Comparison of ENCODE assay signal across 22 cellular contexts in the genomic region with DNA sequence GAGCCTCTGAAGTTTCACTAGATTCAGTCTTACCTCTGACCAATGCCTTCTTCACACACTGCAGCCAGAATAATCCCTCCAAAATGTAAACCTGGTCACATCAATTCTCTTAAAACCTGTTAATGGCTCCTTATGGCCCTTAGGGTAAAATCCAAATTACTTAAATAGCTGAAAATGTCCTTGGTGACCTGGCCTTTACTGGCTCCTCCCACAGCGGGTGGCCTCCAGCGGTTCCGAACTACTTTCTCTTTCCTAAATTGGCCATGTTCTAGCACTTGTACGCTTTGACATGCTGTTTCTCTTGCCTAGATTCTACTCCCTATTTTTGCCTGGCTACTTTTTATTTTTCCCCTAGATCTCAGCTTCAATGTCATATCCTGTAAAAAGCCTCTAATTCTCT. TPM values are rescaled to one million over a fixed set of nuclear protein-coding genes. Genes with fewer than 3 reads are reported as not detected.
A peak's percentile ranks its signal among the peaks of the same experiment; 100 is the strongest.
DNase-seq lines count a peak whose midpoint lies in the region; ATAC-seq, FAIRE-seq and TF ChIP-seq lines count a peak whose summit lies in the region.
"Had no signal": no experiment of that assay in that cellular context is flagged by ENCODE, and none has a peak within 500 bp of the region (broad histone marks: within the 10 kb centered on the region; RNA-seq: fewer than 3 reads in every experiment).

No MANE protein-coding gene starts in this region.

- H3K27ac ChIP-seq in mammary epithelial cell (ENCODE audit: insufficient read depth, low read depth, low read length), result no peak overlapping the region
- H3K27ac ChIP-seq: C4-2B, pancreas had no signal

- H3K27ac Mint-ChIP-seq in MCF 10A (ENCODE audit: low read depth, unreplicated experiment) (peak overlapping the region; percentile 14), WTC11 (peak overlapping the region; percentile 97)
- H3K27ac Mint-ChIP-seq in effector memory CD8-positive, alpha-beta T cell, result peak overlapping the region; percentile 38 to 93
- peak overlapping the region; percentile 2 for H3K27ac Mint-ChIP-seq in stimulated activated naive B cell treated with anti-CD40 and anti-IgM and Interleukin-4, amounts not matched to agents 10 μg/mL and 1 μg/mL and 100 μg/mL, for 72 hours
- H3K27ac Mint-ChIP-seq: memory B cell had no signal

- BruUV-seq in MCF 10A (replicated peaks; lab: Mats Ljungman, UMichigan) (no TSS peak), mammary epithelial cell (replicated peaks; lab: Mats Ljungman, UMichigan) (no TSS peak)

- in situ Hi-C loops in mammary epithelial cell (cut with MboI; ENCODE audit: low sequenced_read_pairs in 2 of 2), result no loop called here

- H3K36me3 Mint-ChIP-seq in MCF 10A (ENCODE audit: insufficient read depth, unreplicated experiment), result no peaks in the 10 kb centered on the region
- H3K36me3 Mint-ChIP-seq in WTC11, result peaks cover 21% of the 10 kb centered on the region
- no peaks in the 10 kb centered on the region for H3K36me3 Mint-ChIP-seq in effector memory CD8-positive, alpha-beta T cell (ENCODE audit: insufficient read depth)
- H3K36me3 Mint-ChIP-seq in stimulated activated naive B cell treated with anti-CD40 and anti-IgM and Interleukin-4, amounts not matched to agents 10 μg/mL and 1 μg/mL and 100 μg/mL, for 72 hours, result peaks cover 37 to 45% of the 10 kb centered on the region in 2 donors

- no peak for ATAC-seq in WTC11
- ATAC-seq in effector memory CD8-positive, alpha-beta T cell (replicated peaks), result no peak
- ATAC-seq in stimulated activated naive B cell treated with anti-CD40 and anti-IgM and Interleukin-4, amounts not matched to agents 10 μg/mL and 1 μg/mL and 100 μg/mL, for 72 hours (replicated peaks), result no peak
- ATAC-seq: activated naive CD4-positive, alpha-beta T cell treated with anti-CD3 and anti-CD28 coated beads, Interleukin-2, amount 50 U/mL, for 72 hours; pancreas; sciatic nerve had no signal

- H4K20me1 ChIP-seq in mammary epithelial cell (ENCODE audit: insufficient read depth, low read length), result no peaks in the 10 kb centered on the region

- POLR2A ChIA-PET in MCF 10A (lab: Yijun Ruan, JAX), result interaction anchor here (0.7 kb wide), 1 partner anchor 20 kb away, joined by 3 read pairs; no protein-coding TSS in a partner anchor
- POLR2A ChIA-PET in WTC11 (lab: Charles Lee), result no interaction called here

- H3K79me2 ChIP-seq in mammary epithelial cell (ENCODE audit: insufficient read depth, low read length), result peaks cover 4% of the 10 kb centered on the region

- no peaks in the 10 kb centered on the region for H3K9me3 ChIP-seq in mammary epithelial cell (replicated peaks; ENCODE audit: insufficient read depth, low read length)
- H3K9me3 ChIP-seq: HAP-1, pancreas, tibial nerve had no signal

- H3K9me3 Mint-ChIP-seq in MCF 10A (ENCODE audit: unreplicated experiment), result peaks cover 13% of the 10 kb centered on the region
- H3K9me3 Mint-ChIP-seq in WTC11, result peaks cover 9% of the 10 kb centered on the region
- no peaks in the 10 kb centered on the region for H3K9me3 Mint-ChIP-seq in effector memory CD8-positive, alpha-beta T cell
- H3K9me3 Mint-ChIP-seq in stimulated activated naive B cell treated with anti-CD40 and anti-IgM and Interleukin-4, amounts not matched to agents 10 μg/mL and 1 μg/mL and 100 μg/mL, for 72 hours, result peaks cover 7 to 9% of the 10 kb centered on the region in 2 donors
- H3K9me3 Mint-ChIP-seq: memory B cell had no signal

- peaks cover 32% of the 10 kb centered on the region for H3K4me1 ChIP-seq in mammary epithelial cell (ENCODE audit: insufficient read depth, low read length)
- H3K4me1 ChIP-seq: pancreas had no signal

- 100% methylated on average over 4 of the region's 4 CpGs for WGBS in mammary epithelial cell (ENCODE audit: low coverage, missing lambda C conversion rate)

- peaks cover 34% of the 10 kb centered on the region for H3K4me1 Mint-ChIP-seq in MCF 10A (ENCODE audit: insufficient read depth, unreplicated experiment)
- peaks cover 86% of the 10 kb centered on the region for H3K4me1 Mint-ChIP-seq in WTC11
- peaks cover 26 to 65% of the 10 kb centered on the region in 2 donors for H3K4me1 Mint-ChIP-seq in effector memory CD8-positive, alpha-beta T cell (ENCODE audit: low read depth in 2 of 2)
- H3K4me1 Mint-ChIP-seq in stimulated activated naive B cell treated with anti-CD40 and anti-IgM and Interleukin-4, amounts not matched to agents 10 μg/mL and 1 μg/mL and 100 μg/mL, for 72 hours, result peaks cover 16 to 32% of the 10 kb centered on the region in 2 donors

- no peak for FAIRE-seq in HTR-8/SVneo (lab: Jason Lieb, UNC)
- FAIRE-seq: colon, G401.6, pancreas had no signal

- TF ChIP-seq CTCF in MCF 10A (IDR thresholded peaks at IDR 0.05; ENCODE audit: unreplicated experiment) (no peak), mammary epithelial cell (conservative IDR thresholded peaks at IDR 0.05 in 1 of 2, IDR thresholded peaks at IDR 0.05 in 1 of 2; ENCODE audit: extremely low read depth in 1 of 2, insufficient read depth in 1 of 2, low read depth in 1 of 2, low read length in 2 of 2) (no peak), WTC11 (IDR thresholded peaks at IDR 0.05) (no peak)

- H3K4me3 Mint-ChIP-seq in MCF 10A (ENCODE audit: unreplicated experiment), result no peak overlapping the region
- H3K4me3 Mint-ChIP-seq in WTC11, result no peak overlapping the region
- peak overlapping the region; percentile 3 to 66 for H3K4me3 Mint-ChIP-seq in effector memory CD8-positive, alpha-beta T cell
- H3K4me3 Mint-ChIP-seq in stimulated activated naive B cell treated with anti-CD40 and anti-IgM and Interleukin-4, amounts not matched to agents 10 μg/mL and 1 μg/mL and 100 μg/mL, for 72 hours, result no peak overlapping the region
- H3K4me3 Mint-ChIP-seq: memory B cell had no signal

- H3K36me3 ChIP-seq in mammary epithelial cell (ENCODE audit: insufficient read depth, low read length), result no peaks in the 10 kb centered on the region
- H3K36me3 ChIP-seq: pancreas, tibial nerve had no signal

- no peak overlapping the region for H2AFZ ChIP-seq in mammary epithelial cell (ENCODE audit: low read depth, low read length)

- no peak overlapping the region for H3K4me3 ChIP-seq in mammary epithelial cell (replicated peaks in 1 of 3; ENCODE audit: insufficient read depth in 1 of 3, low read depth in 2 of 3, low read length in 3 of 3)
- H3K4me3 ChIP-seq: HAP-1, pancreas, tibial nerve had no signal

- no peaks in the 10 kb centered on the region for H3K27me3 ChIP-seq in mammary epithelial cell (ENCODE audit: insufficient read depth, low read length)
- H3K27me3 ChIP-seq: pancreas, tibial nerve had no signal

- no peak overlapping the region for H3K9ac ChIP-seq in mammary epithelial cell (ENCODE audit: insufficient read depth, low read length)

- H3K27me3 Mint-ChIP-seq in MCF 10A (ENCODE audit: insufficient read depth, unreplicated experiment), result no peaks in the 10 kb centered on the region
- H3K27me3 Mint-ChIP-seq in WTC11 (ENCODE audit: low read depth), result no peaks in the 10 kb centered on the region
- no peaks in the 10 kb centered on the region for H3K27me3 Mint-ChIP-seq in effector memory CD8-positive, alpha-beta T cell
- no peaks in the 10 kb centered on the region for H3K27me3 Mint-ChIP-seq in stimulated activated naive B cell treated with anti-CD40 and anti-IgM and Interleukin-4, amounts not matched to agents 10 μg/mL and 1 μg/mL and 100 μg/mL, for 72 hours
- H3K27me3 Mint-ChIP-seq: memory B cell; naive thymus-derived CD4-positive, alpha-beta T cell had no signal

- intact Hi-C loops in MCF 10A (cut with micrococcal nuclease), result no loop called here
- intact Hi-C loops in mammary epithelial cell (cut with micrococcal nuclease), result no loop called here

- no peak overlapping the region for H3K4me2 ChIP-seq in mammary epithelial cell (ENCODE audit: insufficient read depth, low read depth, low read length)

- dilution Hi-C loops in mammary epithelial cell (cut with HindIII; ENCODE audit: low sequenced_read_pairs), result no loop called here

- CTCF ChIA-PET in MCF 10A (lab: Yijun Ruan, JAX), result interaction anchor here (0.7 kb wide), 1 partner anchor 777 kb away, joined by 3 read pairs; no protein-coding TSS in a partner anchor
- CTCF ChIA-PET in mammary epithelial cell (lab: Charles Lee; ENCODE audit: low non-redundant PET), result interaction anchor here (0.8 kb wide), 1 partner anchor 1092 kb away, joined by 6 read pairs; no protein-coding TSS in a partner anchor
- CTCF ChIA-PET in WTC11 (lab: Charles Lee), result no interaction called here

- no peak for DNase-seq in MCF 10A (ENCODE audit: unreplicated experiment)
- DNase-seq in mammary epithelial cell, result no peak
- DNase-seq in WTC11 (ENCODE audit: low spot score), result no peak
- DNase-seq in effector memory CD8-positive, alpha-beta T cell, result no peak
- DNase-seq in stimulated activated naive B cell treated with anti-CD40 and anti-IgM and Interleukin-4, amounts not matched to agents 10 μg/mL and 1 μg/mL and 100 μg/mL, for 72 hours, result no peak
- no peak for DNase-seq in pons (ENCODE audit: low spot score)
- DNase-seq in HTR-8/SVneo (ENCODE audit: insufficient read length, low spot score), result no peak
- no peak for DNase-seq in OCI-M2 (lab: John Stamatoyannopoulos, UW; ENCODE audit: unreplicated experiment)
- DNase-seq: activated CD4-positive, alpha-beta T cell treated with anti-CD3 and anti-CD28 coated beads for 4 hours; naive thymus-derived CD4-positive, alpha-beta T cell; NCI-H1092 treated with DMSO at 0.1 percent for 48 hours; NCI-H526; pancreas; SW 1271 had no signal

RNA-seq across cellular contexts. Expression of a gene that starts 36.1 kb away (rescaled TPM):
- total RNA-seq in MCF 10A (2022), result 35.4 and 41.4 TPM in 2 replicates
- total RNA-seq in mammary epithelial cell, result 10 to 100 TPM; 26.2 to 34.7 TPM
- 24.2 TPM for polyA plus RNA-seq in mammary epithelial cell
- 16.1 TPM for polyA minus RNA-seq in mammary epithelial cell
- 32.2 to 43.0 TPM (median 37.4 TPM) in 3 replicates for total RNA-seq in WTC11 (2021)

Comparison
In these comparisons a context has a peak if more than half of its experiments do, and no peak if none do; other contexts are left out.
1. H3K27ac Mint-ChIP-seq: peak in every context shown above with its lines; median percentile 97 in WTC11; 66 in effector memory CD8-positive, alpha-beta T cell; 14 in MCF 10A; 2 in stimulated activated naive B cell treated with anti-CD40 and anti-IgM and Interleukin-4, amounts not matched to agents 10 μg/mL and 1 μg/mL and 100 μg/mL, for 72 hours.
2. H3K4me3 Mint-ChIP-seq: peak in effector memory CD8-positive, alpha-beta T cell (2 of 2); none in MCF 10A (single experiment), WTC11 (single experiment) and stimulated activated naive B cell treated with anti-CD40 and anti-IgM and Interleukin-4, amounts not matched to agents 10 μg/mL and 1 μg/mL and 100 μg/mL, for 72 hours (0 of 2).